Comparison of ENCODE assay signal across 10 cellular contexts in genomic region chr13:45718063-45718462, GRCh38. TPM values are rescaled to one million over a fixed set of nuclear protein-coding genes. Genes with fewer than 3 reads are reported as not detected.
DNase-seq lines count a peak whose midpoint lies in the region; TF ChIP-seq lines count a peak whose summit lies in the region.
"Had no signal": no experiment of that assay in that cellular context is flagged by ENCODE, and none has a peak within 500 bp of the region (broad histone marks: within the 10 kb centered on the region; RNA-seq: fewer than 3 reads in every experiment).

No MANE protein-coding gene starts in this region.

- no peaks in the 10 kb centered on the region for H3K9me3 ChIP-seq in WERI-Rb-1 (ENCODE audit: severe bottlenecking)

- H3K56ac ChIP-seq in mesendoderm (ENCODE audit: low read length): peak overlapping the region; percentile 44

- H3K27me3 ChIP-seq in WERI-Rb-1 (ENCODE audit: insufficient read depth, low read depth, severe bottlenecking): no peaks in the 10 kb centered on the region
- no peaks in the 10 kb centered on the region for H3K27me3 ChIP-seq in mesendoderm (ENCODE audit: insufficient read depth, low read length, poor library complexity)
- H3K27me3 ChIP-seq: BLaER1 treated with 17β-estradiol and CSF1 and Interleukin-3, amounts not matched to agents 10 nM and 100 nM had no signal

- H3K27ac Mint-ChIP-seq in activated CD4-positive, alpha-beta memory T cell treated with anti-CD3 and anti-CD28 coated beads, Interleukin-2, amount 10 ng/mL, durations not matched to agents 7 days and 5 days: no peak overlapping the region

- no peak overlapping the region for H3K4me3 Mint-ChIP-seq in activated CD4-positive, alpha-beta memory T cell treated with anti-CD3 and anti-CD28 coated beads, Interleukin-2, amount 10 ng/mL, durations not matched to agents 7 days and 5 days

- no peak overlapping the region for H4K5ac ChIP-seq in mesendoderm (ENCODE audit: low read length)

- H3K79me2 ChIP-seq in mesendoderm (ENCODE audit: control insufficient read depth, insufficient read depth, low read length): no peaks in the 10 kb centered on the region

- H2BK120ac ChIP-seq in mesendoderm (ENCODE audit: low read depth, low read length): peak overlapping the region; percentile 21

- no peaks in the 10 kb centered on the region for H3K36me3 Mint-ChIP-seq in activated CD4-positive, alpha-beta memory T cell treated with anti-CD3 and anti-CD28 coated beads, Interleukin-2, amount 10 ng/mL, durations not matched to agents 7 days and 5 days (ENCODE audit: low read depth)

- WGBS in mesendoderm (ENCODE audit: extremely low coverage, insufficient coverage, low lambda C conversion rate): no CpG with 5 or more reads among the region's 5 CpGs

- no peaks in the 10 kb centered on the region for H3K4me1 Mint-ChIP-seq in activated CD4-positive, alpha-beta memory T cell treated with anti-CD3 and anti-CD28 coated beads, Interleukin-2, amount 10 ng/mL, durations not matched to agents 7 days and 5 days

- peak; percentile 61 for TF ChIP-seq CTCF in WERI-Rb-1 (IDR thresholded peaks at IDR 0.05; ENCODE audit: low read depth, low read length)

- DNase-seq in NCI-H1417 (lab: John Stamatoyannopoulos, UW): peak; percentile 7 to 62 (median 37)
- no peak for DNase-seq in NCI-H1417 treated with DMSO at 0.1 percent for 48 hours (lab: John Stamatoyannopoulos, UW)
- peak; percentile 46 for DNase-seq in HuH-7 (ENCODE audit: low spot score)
- DNase-seq in WERI-Rb-1: no peak
- DNase-seq in mesendoderm: peak; percentile 84
- DNase-seq in stimulated activated CD4-positive, alpha-beta T cell treated with anti-CD3 and anti-CD28 coated beads, Interleukin-15, amount 100 ng/mL, for 24 hours: no peak
- no peak for DNase-seq in activated CD4-positive, alpha-beta memory T cell treated with anti-CD3 and anti-CD28 coated beads, Interleukin-2, amount 10 ng/mL, durations not matched to agents 7 days and 5 days
- no peak for DNase-seq in stimulated activated CD4-positive, alpha-beta T cell treated with anti-CD3 and anti-CD28 coated beads, Interleukin-12 subunit alpha, Interleukin-12 subunit beta, amount 100 ng/mL, for 4 hours

- H3K36me3 ChIP-seq in WERI-Rb-1: no peaks in the 10 kb centered on the region
- H3K36me3 ChIP-seq in mesendoderm (ENCODE audit: control insufficient read depth, insufficient read depth, low read length): no peaks in the 10 kb centered on the region
- H3K36me3 ChIP-seq: BLaER1 treated with 17β-estradiol and CSF1 and Interleukin-3, amounts not matched to agents 10 nM and 100 nM had no signal

- H3K4me3 ChIP-seq in WERI-Rb-1 (ENCODE audit: low read depth, low read length) (no peak overlapping the region), mesendoderm (ENCODE audit: low read length) (no peak overlapping the region)
- H3K4me3 ChIP-seq: BLaER1 treated with 17β-estradiol and CSF1 and Interleukin-3, amounts not matched to agents 10 nM and 100 nM had no signal

- H3K18ac ChIP-seq in mesendoderm (ENCODE audit: low read length): no peak overlapping the region

- H4K8ac ChIP-seq in mesendoderm (ENCODE audit: low read depth, low read length): no peak overlapping the region

- no peak overlapping the region for H3K27ac ChIP-seq in WERI-Rb-1
- no peak overlapping the region for H3K27ac ChIP-seq in mesendoderm (ENCODE audit: low read depth, low read length)

- no peaks in the 10 kb centered on the region for H3K9me3 Mint-ChIP-seq in activated CD4-positive, alpha-beta memory T cell treated with anti-CD3 and anti-CD28 coated beads, Interleukin-2, amount 10 ng/mL, durations not matched to agents 7 days and 5 days

- H3K23ac ChIP-seq in mesendoderm (ENCODE audit: low read length): no peak overlapping the region

- H2BK5ac ChIP-seq in mesendoderm (ENCODE audit: low read length): no peak overlapping the region

- H3K4ac ChIP-seq in mesendoderm (ENCODE audit: low read depth, low read length): no peak overlapping the region

- no peak overlapping the region for H2BK15ac ChIP-seq in mesendoderm (replicated peaks; ENCODE audit: low read depth)

- no peak overlapping the region for H3K4me2 ChIP-seq in mesendoderm (ENCODE audit: low read length)

- POLR2A ChIA-PET in activated CD4-positive, alpha-beta memory T cell treated with anti-CD3 and anti-CD28 coated beads, Interleukin-2, amount 10 ng/mL, durations not matched to agents 7 days and 5 days (lab: Charles Lee): no interaction called here

- H3K79me1 ChIP-seq in mesendoderm (ENCODE audit: low read length): no peaks in the 10 kb centered on the region

- H3K9ac ChIP-seq in mesendoderm (ENCODE audit: low read length): peak overlapping the region; percentile 10
- H3K9ac ChIP-seq: BLaER1 treated with 17β-estradiol and CSF1 and Interleukin-3, amounts not matched to agents 10 nM and 100 nM had no signal

- H3K27me3 Mint-ChIP-seq in activated CD4-positive, alpha-beta memory T cell treated with anti-CD3 and anti-CD28 coated beads, Interleukin-2, amount 10 ng/mL, durations not matched to agents 7 days and 5 days: peaks cover 4% of the 10 kb centered on the region

- H3K4me1 ChIP-seq in mesendoderm (ENCODE audit: control insufficient read depth, low read depth, low read length): peaks cover 7% of the 10 kb centered on the region

- CTCF ChIA-PET in activated CD4-positive, alpha-beta memory T cell treated with anti-CD3 and anti-CD28 coated beads, Interleukin-2, amount 10 ng/mL, durations not matched to agents 7 days and 5 days (lab: Charles Lee): interaction anchor here (1.4 kb wide), 1 partner anchor 93 kb away, joined by 8 read pairs; no protein-coding TSS in a partner anchor

- H2AK5ac ChIP-seq in mesendoderm (ENCODE audit: low read length): no peak overlapping the region

RNA-seq across cellular contexts. Expression of gene CBY2, which starts 15.9 kb away (rescaled TPM):
- not detected for polyA plus RNA-seq in mesendoderm (2013, experiment 1 of 2)
- not detected for polyA plus RNA-seq in mesendoderm (2013, experiment 2 of 2)
- not detected for total RNA-seq in activated CD4-positive, alpha-beta memory T cell treated with anti-CD3 and anti-CD28 coated beads, Interleukin-2, amount 10 ng/mL, durations not matched to agents 7 days and 5 days
- total RNA-seq: pulmonary artery endothelial cell had no signal

Comparison
In these comparisons a context has a peak if more than half of its experiments do, and no peak if none do; other contexts are left out.
1. DNase-seq: peak in NCI-H1417 (3 of 3), HuH-7 (single experiment) and mesendoderm (single experiment); none in NCI-H1417 treated with DMSO at 0.1 percent for 48 hours (single experiment), WERI-Rb-1 (single experiment), stimulated activated CD4-positive, alpha-beta T cell treated with anti-CD3 and anti-CD28 coated beads, Interleukin-15, amount 100 ng/mL, for 24 hours (single experiment), activated CD4-positive, alpha-beta memory T cell treated with anti-CD3 and anti-CD28 coated beads, Interleukin-2, amount 10 ng/mL, durations not matched to agents 7 days and 5 days (single experiment) and stimulated activated CD4-positive, alpha-beta T cell treated with anti-CD3 and anti-CD28 coated beads, Interleukin-12 subunit alpha, Interleukin-12 subunit beta, amount 100 ng/mL, for 4 hours (single experiment).